In the genomic region with DNA sequence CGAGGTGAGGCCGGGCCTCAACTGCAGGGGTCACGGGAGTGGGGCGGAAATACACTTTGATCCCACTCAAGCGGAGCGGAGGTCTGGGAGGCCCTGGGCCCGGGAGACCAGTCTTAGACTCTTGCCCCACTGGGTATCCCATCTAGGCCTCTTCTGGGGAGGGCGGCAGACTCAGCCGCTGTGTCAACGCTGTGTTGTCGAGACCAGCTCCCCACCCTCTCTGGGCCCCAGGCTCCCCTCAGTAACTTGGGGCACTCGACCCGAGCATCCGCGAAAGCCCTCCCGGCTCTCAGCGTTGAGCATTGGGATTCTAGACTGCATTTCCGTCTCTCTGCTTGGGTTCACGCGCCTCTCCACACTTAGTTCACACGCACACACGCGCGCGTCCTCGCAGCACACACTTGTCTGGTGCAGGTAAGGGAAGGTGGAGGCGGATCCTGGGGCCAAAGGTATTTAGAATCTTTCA, we compare ENCODE assay signal across 11 cellular contexts. TPM values are rescaled to one million over a fixed set of nuclear protein-coding genes. Genes with fewer than 3 reads are reported as not detected.
A peak's percentile ranks its signal among the peaks of the same experiment; 100 is the strongest.
DNase-seq lines count a peak whose midpoint lies in the region; ATAC-seq and TF ChIP-seq lines count a peak whose summit lies in the region.
"Had no signal": no experiment of that assay in that cellular context is flagged by ENCODE, and none has a peak within 500 bp of the region (broad histone marks: within the 10 kb centered on the region; RNA-seq: fewer than 3 reads in every experiment).

No MANE protein-coding gene starts in this region.

- peaks cover 27% of the 10 kb centered on the region for H3K36me3 Mint-ChIP-seq in activated naive CD4-positive, alpha-beta T cell treated with anti-CD3 and anti-CD28 coated beads, Interleukin-2, amount 10 ng/mL, durations not matched to agents 7 days and 5 days
- peaks cover 3% of the 10 kb centered on the region for H3K36me3 Mint-ChIP-seq in activated naive CD4-positive, alpha-beta T cell treated with anti-CD3 and anti-CD28 coated beads for 36 hours (ENCODE audit: low read depth)
- peaks cover 44% of the 10 kb centered on the region for H3K36me3 Mint-ChIP-seq in activated T-helper 17 cell treated with anti-CD3 and anti-CD28 coated beads, Interleukin-2, amount 50 U/mL, for 72 hours (ENCODE audit: low read depth)

- intact Hi-C loops in activated naive CD4-positive, alpha-beta T cell treated with anti-CD3 and anti-CD28 coated beads for 36 hours (cut with micrococcal nuclease) = loop anchor here (10.0 kb wide), 1 partner anchor 348 kb away; no protein-coding TSS in a partner anchor
- intact Hi-C loops in lower lobe of right lung (cut with DNase I) = loop anchor here (10.0 kb wide), 2 partner anchors 688 to 818 kb away; no protein-coding TSS in a partner anchor
- intact Hi-C loops in stomach (cut with DNase I; ENCODE audit: low total_unique reads) = loop anchor here (10.0 kb wide), 1 partner anchor 808 kb away; no protein-coding TSS in a partner anchor

- H3K36me3 ChIP-seq in lower lobe of right lung (no peaks in the 10 kb centered on the region), stomach (no peaks in the 10 kb centered on the region)

- H3K27me3 Mint-ChIP-seq in activated naive CD4-positive, alpha-beta T cell treated with anti-CD3 and anti-CD28 coated beads, Interleukin-2, amount 10 ng/mL, durations not matched to agents 7 days and 5 days = peaks cover 98% of the 10 kb centered on the region
- H3K27me3 Mint-ChIP-seq in activated naive CD4-positive, alpha-beta T cell treated with anti-CD3 and anti-CD28 coated beads for 36 hours (ENCODE audit: low read depth) = peaks cover 76% of the 10 kb centered on the region
- H3K27me3 Mint-ChIP-seq in activated T-helper 17 cell treated with anti-CD3 and anti-CD28 coated beads, Interleukin-2, amount 50 U/mL, for 72 hours = peaks cover 59% of the 10 kb centered on the region

- no peak for TF ChIP-seq CTCF in lower lobe of right lung (IDR thresholded peaks at IDR 0.05)
- no peak for TF ChIP-seq CTCF in stomach (IDR thresholded peaks at IDR 0.05)

- no peak for DNase-seq in activated naive CD4-positive, alpha-beta T cell treated with anti-CD3 and anti-CD28 coated beads, Interleukin-2, amount 10 ng/mL, durations not matched to agents 7 days and 5 days
- DNase-seq in activated naive CD4-positive, alpha-beta T cell treated with anti-CD3 and anti-CD28 coated beads for 36 hours = no peak
- DNase-seq in lower lobe of right lung (no peak), stomach (no peak), AG08395 (ENCODE audit: low spot score) (no peak), NCI-H1436 treated with DMSO at 0.1 percent for 48 hours (lab: John Stamatoyannopoulos, UW) (no peak)
- DNase-seq: NCI-H187 treated with DMSO at 0.1 percent for 48 hours; stimulated activated CD4-positive, alpha-beta T cell treated with anti-CD3 and anti-CD28 coated beads, Interleukin-2, amount 100 ng/mL, for 48 hours had no signal

- H3K9me3 ChIP-seq in lower lobe of right lung = no peaks in the 10 kb centered on the region
- H3K9me3 ChIP-seq in stomach = peaks cover 0 to 28% (median 5%) of the 10 kb centered on the region in 4 donors

- H3K4me3 ChIP-seq in lower lobe of right lung (peak overlapping the region; percentile 22), stomach (peak overlapping the region; percentile 11 to 35 (median 16))

- H3K4me1 Mint-ChIP-seq in activated naive CD4-positive, alpha-beta T cell treated with anti-CD3 and anti-CD28 coated beads, Interleukin-2, amount 10 ng/mL, durations not matched to agents 7 days and 5 days = peaks cover 36% of the 10 kb centered on the region
- H3K4me1 Mint-ChIP-seq in activated naive CD4-positive, alpha-beta T cell treated with anti-CD3 and anti-CD28 coated beads for 36 hours (ENCODE audit: low read depth) = peaks cover 62% of the 10 kb centered on the region
- peaks cover 18% of the 10 kb centered on the region for H3K4me1 Mint-ChIP-seq in activated T-helper 17 cell treated with anti-CD3 and anti-CD28 coated beads, Interleukin-2, amount 50 U/mL, for 72 hours

- 25 to 63% (median 28%) methylated on average over 18 to 27 of the region's 27 CpGs for WGBS in stomach, 5 donors

- H3K4me1 ChIP-seq in lower lobe of right lung (peaks cover 53% of the 10 kb centered on the region), stomach (peaks cover 42 to 86% (median 64%) of the 10 kb centered on the region in 4 donors)

- no peak for TF ChIP-seq EP300 in stomach (IDR thresholded peaks at IDR 0.05)

- CTCF ChIA-PET in activated naive CD4-positive, alpha-beta T cell treated with anti-CD3 and anti-CD28 coated beads, Interleukin-2, amount 10 ng/mL, durations not matched to agents 7 days and 5 days (lab: Charles Lee) = interaction anchor here (1.0 to 1.1 kb wide), 2 partner anchors 13 to 19 kb away, joined by 3 to 4 read pairs; no protein-coding TSS in a partner anchor
- CTCF ChIA-PET in activated naive CD4-positive, alpha-beta T cell treated with anti-CD3 and anti-CD28 coated beads for 36 hours (lab: Charles Lee) = interaction anchor here (1.1 to 2.4 kb wide), 6 partner anchors 12 to 46 kb away, joined by 3 to 13 read pairs (median 4); no protein-coding TSS in a partner anchor

- peak overlapping the region; percentile 75 for H3K27ac Mint-ChIP-seq in activated naive CD4-positive, alpha-beta T cell treated with anti-CD3 and anti-CD28 coated beads, Interleukin-2, amount 10 ng/mL, durations not matched to agents 7 days and 5 days
- H3K27ac Mint-ChIP-seq in activated naive CD4-positive, alpha-beta T cell treated with anti-CD3 and anti-CD28 coated beads for 36 hours = no peak overlapping the region
- no peak overlapping the region for H3K27ac Mint-ChIP-seq in activated T-helper 17 cell treated with anti-CD3 and anti-CD28 coated beads, Interleukin-2, amount 50 U/mL, for 72 hours

- no peak for ATAC-seq in activated T-helper 17 cell treated with anti-CD3 and anti-CD28 coated beads, Interleukin-2, amount 50 U/mL, for 72 hours (replicated peaks)
- ATAC-seq in lower lobe of right lung (no peak), GM21423 (IDR thresholded peaks at IDR 0.05; ENCODE audit: unreplicated experiment) (no peak)

- peaks cover 2% of the 10 kb centered on the region for H3K9me3 Mint-ChIP-seq in activated naive CD4-positive, alpha-beta T cell treated with anti-CD3 and anti-CD28 coated beads, Interleukin-2, amount 10 ng/mL, durations not matched to agents 7 days and 5 days
- no peaks in the 10 kb centered on the region for H3K9me3 Mint-ChIP-seq in activated naive CD4-positive, alpha-beta T cell treated with anti-CD3 and anti-CD28 coated beads for 36 hours
- H3K9me3 Mint-ChIP-seq in activated T-helper 17 cell treated with anti-CD3 and anti-CD28 coated beads, Interleukin-2, amount 50 U/mL, for 72 hours = peaks cover 6% of the 10 kb centered on the region

- H3K27me3 ChIP-seq in lower lobe of right lung (ENCODE audit: low read depth) (peaks cover 100% of the 10 kb centered on the region), stomach (peaks cover 38 to 100% (median 99%) of the 10 kb centered on the region in 3 donors)

- H3K27ac ChIP-seq in lower lobe of right lung = no peak overlapping the region
- no peak overlapping the region for H3K27ac ChIP-seq in stomach

- H3K4me3 Mint-ChIP-seq in activated naive CD4-positive, alpha-beta T cell treated with anti-CD3 and anti-CD28 coated beads, Interleukin-2, amount 10 ng/mL, durations not matched to agents 7 days and 5 days = peak overlapping the region; percentile 18
- H3K4me3 Mint-ChIP-seq in activated naive CD4-positive, alpha-beta T cell treated with anti-CD3 and anti-CD28 coated beads for 36 hours = no peak overlapping the region
- peak overlapping the region; percentile 32 for H3K4me3 Mint-ChIP-seq in activated T-helper 17 cell treated with anti-CD3 and anti-CD28 coated beads, Interleukin-2, amount 50 U/mL, for 72 hours

- no peak for TF ChIP-seq POLR2A in stomach (IDR thresholded peaks at IDR 0.05)

RNA-seq across cellular contexts. Expression of a gene that starts 1.7 kb away (rescaled TPM):
- not detected for total RNA-seq in activated naive CD4-positive, alpha-beta T cell treated with anti-CD3 and anti-CD28 coated beads for 36 hours
- not detected for total RNA-seq in activated T-helper 17 cell treated with anti-CD3 and anti-CD28 coated beads, Interleukin-2, amount 50 U/mL, for 72 hours
- total RNA-seq in lower lobe of right lung = not detected
- 1 to 10 TPM in 2 of 5 donors, under 1 TPM in 1, not detected in 2; 0.14 to 4.6 (median 2.8) TPM for total RNA-seq in stomach
- under 1 TPM; 0.06 to 0.31 (median 0.18) TPM for polyA plus RNA-seq in stomach
- total RNA-seq: T-helper 2 cell treated with Interferon-gamma antibody and Interleukin-4, amounts not matched to agents 100 ng/mL and 5 ng/mL, for 36 hours had no signal

RNA-seq across cellular contexts. Expression of a gene that starts 58.5 kb away (rescaled TPM):
- total RNA-seq in activated naive CD4-positive, alpha-beta T cell treated with anti-CD3 and anti-CD28 coated beads for 36 hours = 10 to 100 TPM; 15.6 to 16.7 TPM
- 10 to 100 TPM in 1 of 2 donors, 1 to 10 TPM in 1; 10.0 to 14.5 TPM for total RNA-seq in activated T-helper 17 cell treated with anti-CD3 and anti-CD28 coated beads, Interleukin-2, amount 50 U/mL, for 72 hours
- total RNA-seq in lower lobe of right lung (18.8 TPM), stomach (10 to 100 TPM in 3 of 5 donors, 1 to 10 TPM in 1, under 1 TPM in 1; 0.29 to 27.2 (median 18.3) TPM)
- polyA plus RNA-seq in stomach = 10 to 100 TPM in 2 of 3 donors, 1 to 10 TPM in 1; 9.2 to 15.6 (median 13.8) TPM
